In genomic region chrX:71283409-71284143, GRCh38 we compare ENCODE assay signal across 8 cellular contexts. TPM values are rescaled to one million over a fixed set of nuclear protein-coding genes. Genes with fewer than 3 reads are reported as not detected.
A peak's percentile ranks its signal among the peaks of the same experiment; 100 is the strongest.
DNase-seq lines count a peak whose midpoint lies in the region; ATAC-seq and TF ChIP-seq lines count a peak whose summit lies in the region.

TSS of gene NONO (plus strand) at chrX:71283635. CDS start at chrX:71290638, 7,003 bp downstream.

- peak within 1 kb of the TSS; percentile 65 for H3K4me3 ChIP-seq in CD8-positive, alpha-beta T cell (ENCODE audit: low read depth, low read length)
- peak within 1 kb of the TSS; percentile 38 for H3K4me3 ChIP-seq in lung

- TF ChIP-seq CTCF in CD8-positive, alpha-beta T cell (IDR thresholded peaks at IDR 0.05) = no peak
- no peak for TF ChIP-seq CTCF in lung (IDR thresholded peaks at IDR 0.05; ENCODE audit: control extremely low read depth, extremely low read depth)

- no peaks in the 10 kb centered on the region for H3K27me3 Mint-ChIP-seq in CD8-positive, alpha-beta T cell (ENCODE audit: low read depth)

- no peaks in the 10 kb centered on the region for H3K27me3 ChIP-seq in CD8-positive, alpha-beta T cell (ENCODE audit: insufficient read depth, low read length)
- no peaks in the 10 kb centered on the region for H3K27me3 ChIP-seq in lung (ENCODE audit: control insufficient read depth, insufficient read depth)

- H3K4me1 Mint-ChIP-seq in CD8-positive, alpha-beta T cell (ENCODE audit: low read depth) = peaks cover 24% of the 10 kb centered on the region

- peaks cover 18% of the 10 kb centered on the region for H3K36me3 Mint-ChIP-seq in CD8-positive, alpha-beta T cell

- H3K4me1 ChIP-seq in CD8-positive, alpha-beta T cell (ENCODE audit: insufficient read depth, low read length) = peaks cover 26% of the 10 kb centered on the region
- peaks cover 0 to 2% of the 10 kb centered on the region in 2 donors for H3K4me1 ChIP-seq in lung (ENCODE audit: control insufficient read depth in 2 of 2, insufficient read depth in 2 of 2, low read length in 2 of 2)

- POLR2A ChIA-PET in CD8-positive, alpha-beta T cell (lab: Charles Lee) = interaction anchor here (0.5 to 1.9 kb wide), 14 partner anchors 13 to 1150 kb away, joined by 3 to 31 read pairs (median 4); partner anchors contain the start of genes IGBP1, TAF1 and ZMYM3

- H3K9me3 ChIP-seq in CD8-positive, alpha-beta T cell (ENCODE audit: low read length) = no peaks in the 10 kb centered on the region
- H3K9me3 ChIP-seq in lung (ENCODE audit: control insufficient read depth in 2 of 2, insufficient read depth in 1 of 2, low read length in 1 of 2) = peaks cover 0 to 6% of the 10 kb centered on the region in 2 donors

- DNase-seq in CD8-positive, alpha-beta T cell = peak; percentile 56 to 90 (median 76)
- DNase-seq in HS-5 (ENCODE audit: low read depth) = peak; percentile 94
- DNase-seq in NK-92 treated with Interleukin-12 subunit alpha and Interleukin-12 subunit beta, amount 100 ng/mL, for 24 hours (lab: John Stamatoyannopoulos, UW) = peak; percentile 76
- DNase-seq in activated CD8-positive, alpha-beta memory T cell treated with anti-CD3 and anti-CD28 coated beads for 24 hours = peak; percentile 84
- DNase-seq in effector CD8-positive, alpha-beta T cell (lab: John Stamatoyannopoulos, UW) = peak; percentile 69
- peak; percentile 94 for DNase-seq in lung (ENCODE audit: low spot score)
- peak; percentile 44 to 77 (median 61) for DNase-seq in stimulated activated CD4-positive, alpha-beta T cell treated with anti-CD3 and anti-CD28 coated beads, TNF-alpha, amount 100 ng/mL, for 4 hours (ENCODE audit: low read depth in 3 of 3)

- intact Hi-C loops in CD8-positive, alpha-beta T cell (cut with DNase I, micrococcal nuclease) = loop anchor here (1.0 to 10.0 kb wide), 8 partner anchors 29 to 251 kb away; partner anchors contain the start of genes SNX12 (in 2 of the 2), TAF1 (in 2 of the 2), ZMYM3 (in 2 of the 2) and IL2RG (in 1 of the 2)

- peak; percentile 85 for ATAC-seq in CD8-positive, alpha-beta T cell
- peak; percentile 83 for ATAC-seq in GM19467 (IDR thresholded peaks at IDR 0.05; ENCODE audit: unreplicated experiment)
- peak; percentile 90 for ATAC-seq in lung (ENCODE audit: insufficient read depth, low FRiP score)

- H3K27ac Mint-ChIP-seq in CD8-positive, alpha-beta T cell = peak within 1 kb of the TSS; percentile 100

- no peaks in the 10 kb centered on the region for H3K36me3 ChIP-seq in CD8-positive, alpha-beta T cell (ENCODE audit: insufficient read depth, low read length)
- peaks cover 0 to 1% of the 10 kb centered on the region in 2 donors for H3K36me3 ChIP-seq in lung (ENCODE audit: control insufficient read depth in 2 of 2, insufficient read depth in 2 of 2, low read length in 2 of 2)

- H3K9me3 Mint-ChIP-seq in CD8-positive, alpha-beta T cell = no peaks in the 10 kb centered on the region

- CTCF ChIA-PET in CD8-positive, alpha-beta T cell (lab: Charles Lee) = interaction anchor here (1.0 to 1.4 kb wide), 4 partner anchors 12 to 121 kb away, joined by 3 to 7 read pairs (median 3); partner anchors contain the start of gene ZMYM3

- peak within 1 kb of the TSS; percentile 99 for H3K4me3 Mint-ChIP-seq in CD8-positive, alpha-beta T cell

- WGBS in lung, 2 donors = 1 to 33% methylated on average over 51 to 56 of the region's 56 CpGs

- H3K27ac ChIP-seq in CD8-positive, alpha-beta T cell (ENCODE audit: low read depth, low read length) = peak within 1 kb of the TSS; percentile 90
- peak within 1 kb of the TSS; percentile 95 to 98 for H3K27ac ChIP-seq in lung (ENCODE audit: low read depth in 1 of 2, low read length in 1 of 2)

RNA-seq across cellular contexts. Expression of gene NONO, which starts in this region (rescaled TPM):
- total RNA-seq in CD8-positive, alpha-beta T cell = 100 to 1,000 TPM; 488 to 500 TPM
- 100 to 1,000 TPM; 239 to 336 TPM for total RNA-seq in lung
- polyA plus RNA-seq in lung = 100 to 1,000 TPM in 1 of 2 donors, 10 to 100 TPM in 1; 93.5 to 139 TPM

Comparison
In these comparisons a context has a peak if more than half of its experiments do, and no peak if none do; other contexts are left out.
1. Peak in every context shown above with its lines: DNase-seq, ATAC-seq, H3K4me3 ChIP-seq and H3K27ac ChIP-seq.